In genomic region chr4:73028621-73029020, GRCh38 we compare ENCODE assay signal across 26 cellular contexts.
"Had no signal": no experiment of that assay in that cellular context is flagged by ENCODE, and none has a peak within 500 bp of the region (broad histone marks: within the 10 kb centered on the region; RNA-seq: fewer than 3 reads in every experiment).

No MANE protein-coding gene starts in this region.

- H3K9me3 Mint-ChIP-seq: effector memory CD8-positive, alpha-beta T cell had no signal

- H3K4me1 Mint-ChIP-seq: immature natural killer cell, nephron had no signal

- H3K4me3 Mint-ChIP-seq: effector memory CD8-positive, alpha-beta T cell; immature natural killer cell; naive B cell; nephron had no signal

- FAIRE-seq: kidney, pancreas, small intestine had no signal

- H3K27ac ChIP-seq: epithelial cell of prostate, esophagus squamous epithelium, gastroesophageal sphincter, pancreas, stomach, thoracic aorta, transverse colon had no signal

- H3K9me3 ChIP-seq: esophagus squamous epithelium, pancreas, transverse colon had no signal

- H3K4me3 ChIP-seq: esophagus squamous epithelium, gastroesophageal sphincter, lung, pancreas, stomach, thoracic aorta, transverse colon had no signal

- H3K4me1 ChIP-seq: esophagus squamous epithelium, gastroesophageal sphincter, pancreas, stomach had no signal

- H3K36me3 ChIP-seq: esophagus squamous epithelium, gastroesophageal sphincter, pancreas, stomach, thoracic aorta, transverse colon had no signal

- H3K36me3 Mint-ChIP-seq: immature natural killer cell, naive B cell had no signal

- ATAC-seq: effector memory CD8-positive, alpha-beta T cell; gastroesophageal sphincter; left cardiac atrium; left ventricle myocardium superior; pancreas; right cardiac atrium had no signal

- DNase-seq: effector memory CD8-positive, alpha-beta T cell; esophagus squamous epithelium; foreskin fibroblast; glutamatergic neuron; immature natural killer cell; kidney; left cardiac atrium; left ventricle myocardium superior; mesenchymal stem cell; midbrain; naive B cell; occipital lobe; pancreas; right cardiac atrium; small intestine; stimulated activated CD4-positive, alpha-beta T cell treated with anti-CD3 and anti-CD28 coated beads, Interleukin-12 subunit alpha, Interleukin-12 subunit beta, amount 100 ng/mL, for 4 hours; stimulated activated naive CD4-positive, alpha-beta T cell; stomach; substantia nigra; transverse colon had no signal

- H3K27ac Mint-ChIP-seq: effector memory CD8-positive, alpha-beta T cell; immature natural killer cell; naive B cell; nephron; progenitor cell of endocrine pancreas had no signal

- H3K27me3 ChIP-seq: gastroesophageal sphincter, pancreas, stomach, transverse colon had no signal
